In genomic region chr19:46271488-46272197, GRCh38 we compare ENCODE assay signal across 10 cellular contexts. TPM values are rescaled to one million over a fixed set of nuclear protein-coding genes. Genes with fewer than 3 reads are reported as not detected.
A peak's percentile ranks its signal among the peaks of the same experiment; 100 is the strongest.
DNase-seq lines count a peak whose midpoint lies in the region; ATAC-seq and TF ChIP-seq lines count a peak whose summit lies in the region.
"Had no signal": no experiment of that assay in that cellular context is flagged by ENCODE, and none has a peak within 500 bp of the region (broad histone marks: within the 10 kb centered on the region; RNA-seq: fewer than 3 reads in every experiment).

No MANE protein-coding gene starts in this region.

- no peaks in the 10 kb centered on the region for H3K36me3 ChIP-seq in parathyroid adenoma (ENCODE audit: control insufficient read depth, insufficient read depth, low read length)
- H3K36me3 ChIP-seq in A673 (ENCODE audit: insufficient read depth, low read length, poor library complexity, severe bottlenecking): no peaks in the 10 kb centered on the region

- H3K27ac ChIP-seq in parathyroid adenoma: peak overlapping the region; percentile 12
- H3K27ac ChIP-seq in A673 (ENCODE audit: low read depth, low read length, poor library complexity, severe bottlenecking): no peak overlapping the region

- intact Hi-C loops in A673 (cut with micrococcal nuclease; ENCODE audit: unreplicated experiment): no loop called here

- H3K4me3 ChIP-seq in parathyroid adenoma (ENCODE audit: low read depth, low read length) (no peak overlapping the region), A673 (ENCODE audit: low read depth, low read length, poor library complexity, severe bottlenecking) (no peak overlapping the region)

- POLR2A ChIA-PET in A673 (lab: Charles Lee; ENCODE audit: low non-redundant PET): interaction anchor here (0.6 kb wide), 1 partner anchor 212 kb away, joined by 10 read pairs; no protein-coding TSS in a partner anchor

- no peaks in the 10 kb centered on the region for H3K27me3 ChIP-seq in parathyroid adenoma (ENCODE audit: control insufficient read depth, insufficient read depth, low read length)
- H3K27me3 ChIP-seq in A673 (replicated peaks; ENCODE audit: insufficient read depth, low read depth, low read length, poor library complexity): no peaks in the 10 kb centered on the region

- TF ChIP-seq CTCF in parathyroid adenoma (IDR thresholded peaks at IDR 0.05) (no peak), GM10266 (IDR thresholded peaks at IDR 0.05; ENCODE audit: control insufficient read depth, insufficient read depth, low read depth, missing control alignments) (no peak), A673 (conservative IDR thresholded peaks at IDR 0.05; ENCODE audit: low read depth, low read length) (no peak)

- H3K4me1 ChIP-seq in parathyroid adenoma: no peaks in the 10 kb centered on the region
- H3K4me1 ChIP-seq in A673 (ENCODE audit: insufficient read depth, low read length, poor library complexity, severe bottlenecking): no peaks in the 10 kb centered on the region

- H2AFZ ChIP-seq in parathyroid adenoma: peak overlapping the region; percentile 64

- DNase-seq in GM03348 (ENCODE audit: low spot score) (peak; percentile 78), M059J (ENCODE audit: low read depth) (peak; percentile 98), dermis blood vessel endothelial cell (peak; percentile 48), GM10266 (ENCODE audit: extremely low spot score) (no peak), NCI-H146 (lab: John Stamatoyannopoulos, UW) (no peak), A673 (ENCODE audit: low spot score) (no peak)
- DNase-seq: NCI-H524; stimulated activated naive B cell treated with anti-CD40 and anti-IgM and Interleukin-4, amounts not matched to agents 10 μg/mL and 1 μg/mL and 100 μg/mL, for 72 hours had no signal

- no peak overlapping the region for H3K9ac ChIP-seq in parathyroid adenoma

- H3K9me3 ChIP-seq in parathyroid adenoma (ENCODE audit: control insufficient read depth, low read length): no peaks in the 10 kb centered on the region
- H3K9me3 ChIP-seq in A673 (ENCODE audit: low read depth, low read length, poor library complexity, severe bottlenecking): no peaks in the 10 kb centered on the region

- ATAC-seq in HG03457 (IDR thresholded peaks at IDR 0.05; ENCODE audit: unreplicated experiment): no peak

- H3K79me2 ChIP-seq in parathyroid adenoma: no peaks in the 10 kb centered on the region

- CTCF ChIA-PET in A673 (lab: Charles Lee): no interaction called here

- no TSS peak for BruUV-seq in A673 (replicated peaks; lab: Mats Ljungman, UMichigan)

- no peak overlapping the region for H3K4me2 ChIP-seq in parathyroid adenoma (ENCODE audit: low read length)

RNA-seq across cellular contexts. Expression of gene HIF3A, which starts 25.2 kb away (rescaled TPM):
- total RNA-seq in M059J (2014; rRNA removed; shearing (Covaris generic)): not detected in 2 replicates
- total RNA-seq in dermis blood vessel endothelial cell (23.1 and 52.6 TPM in 2 replicates), A673 (2021) (3.0 and 7.4 TPM in 2 replicates)

RNA-seq across cellular contexts. Expression of gene IGFL1, which starts 42.1 kb away (rescaled TPM):
- total RNA-seq in M059J (2014; rRNA removed; shearing (Covaris generic)): not detected in 2 replicates
- total RNA-seq in dermis blood vessel endothelial cell (not detected in 2 replicates), A673 (2021) (not detected in 2 replicates)

Comparison
In these comparisons a context has a peak if more than half of its experiments do, and no peak if none do; other contexts are left out.
1. DNase-seq: peak in GM03348 (single experiment), M059J (single experiment) and dermis blood vessel endothelial cell (single experiment); none in GM10266 (single experiment), NCI-H146 (single experiment) and A673 (single experiment).